Comparison of ENCODE assay signal across 24 cellular contexts in the genomic region with DNA sequence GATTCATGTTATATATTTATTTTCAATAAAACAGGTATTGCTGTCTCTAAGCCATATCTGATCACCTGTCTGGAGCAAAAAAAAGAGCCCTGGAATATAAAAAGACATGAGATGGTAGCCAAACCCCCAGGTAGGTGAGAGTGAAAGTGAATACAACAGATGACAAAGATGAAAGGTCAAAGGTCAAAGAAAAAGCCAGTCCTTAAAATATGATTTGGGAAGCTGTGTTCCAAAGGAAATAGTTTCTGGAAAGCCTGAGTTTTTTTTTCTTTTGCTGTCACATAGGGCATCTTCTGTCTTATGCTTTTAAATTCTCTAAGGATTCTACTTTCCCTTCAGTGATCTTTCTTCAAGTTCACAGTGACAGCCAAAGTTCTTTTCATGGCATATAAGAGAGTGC.
"Had no signal": no experiment of that assay in that cellular context is flagged by ENCODE, and none has a peak within 500 bp of the region (broad histone marks: within the 10 kb centered on the region; RNA-seq: fewer than 3 reads in every experiment).

No MANE protein-coding gene starts in this region.

- H3K4me3 ChIP-seq: adrenal gland, body of pancreas, breast epithelium, PC-9 had no signal

- DNase-seq: activated CD4-positive, alpha-beta T cell treated with anti-CD3 and anti-CD28 coated beads, Interleukin-2, amount 10 ng/mL, durations not matched to agents 7 days and 5 days; activated CD4-positive, alpha-beta T cell treated with anti-CD3 and anti-CD28 coated beads, Interleukin-2, amount 50 U/mL, for 48 hours; activated CD8-positive, alpha-beta memory T cell treated with anti-CD3 and anti-CD28 coated beads for 24 hours; activated CD8-positive, alpha-beta memory T cell treated with anti-CD3 and anti-CD28 coated beads, Interleukin-2, amount 10 ng/mL, durations not matched to agents 7 days and 5 days; activated CD8-positive, alpha-beta memory T cell treated with anti-CD3 and anti-CD28 coated beads, Interleukin-2, amount 50 U/mL, for 48 hours; activated effector memory CD4-positive, alpha-beta T cell treated with Interleukin-2 at 50 U/mL for 16 hours; activated T-cell treated with anti-CD3 and anti-CD28 coated beads, Interleukin-2, amount 50 U/mL, for 48 hours; adrenal gland; body of pancreas; cerebellar nuclear complex; Karpas-422; NCI-H1105; NCI-H1417 treated with DMSO at 0.1 percent for 48 hours; NCI-H187 treated with DMSO at 0.1 percent for 48 hours; NCI-H2081 treated with DMSO at 0.1 percent for 48 hours; NCI-H345; NCI-H524 treated with DMSO at 0.1 percent for 48 hours; NK-92 treated with Interleukin-12 subunit alpha and Interleukin-12 subunit beta, amount 100 ng/mL, for 24 hours; PC-9; Right ventricle myocardium superior; T1000; WERI-Rb-1 had no signal

- H3K4me1 ChIP-seq: body of pancreas, breast epithelium had no signal

- H3K27ac ChIP-seq: adrenal gland, body of pancreas, PC-9, WERI-Rb-1 had no signal

- H3K27ac Mint-ChIP-seq: activated CD4-positive, alpha-beta T cell treated with anti-CD3 and anti-CD28 coated beads, Interleukin-2, amount 10 ng/mL, durations not matched to agents 7 days and 5 days; activated CD8-positive, alpha-beta memory T cell treated with anti-CD3 and anti-CD28 coated beads, Interleukin-2, amount 10 ng/mL, durations not matched to agents 7 days and 5 days; activated naive CD4-positive, alpha-beta T cell treated with anti-CD3 and anti-CD28 coated beads, Interleukin-2, amount 50 U/mL, for 72 hours had no signal

- ATAC-seq: activated CD8-positive, alpha-beta memory T cell treated with anti-CD3 and anti-CD28 coated beads, Interleukin-2, amount 10 ng/mL, durations not matched to agents 7 days and 5 days; activated naive CD4-positive, alpha-beta T cell treated with anti-CD3 and anti-CD28 coated beads, Interleukin-2, amount 50 U/mL, for 72 hours; body of pancreas had no signal

- H3K36me3 ChIP-seq: breast epithelium had no signal

- H3K4me2 ChIP-seq: PC-9 had no signal

- H3K27me3 ChIP-seq: adrenal gland, body of pancreas, breast epithelium had no signal

- H3K4me3 Mint-ChIP-seq: activated CD4-positive, alpha-beta T cell treated with anti-CD3 and anti-CD28 coated beads, Interleukin-2, amount 10 ng/mL, durations not matched to agents 7 days and 5 days; activated CD8-positive, alpha-beta memory T cell treated with anti-CD3 and anti-CD28 coated beads, Interleukin-2, amount 10 ng/mL, durations not matched to agents 7 days and 5 days had no signal

- H3K9me3 ChIP-seq: adrenal gland, body of pancreas, breast epithelium had no signal

- H3K27me3 Mint-ChIP-seq: activated CD4-positive, alpha-beta T cell treated with anti-CD3 and anti-CD28 coated beads, Interleukin-2, amount 10 ng/mL, durations not matched to agents 7 days and 5 days; activated CD8-positive, alpha-beta memory T cell treated with anti-CD3 and anti-CD28 coated beads, Interleukin-2, amount 10 ng/mL, durations not matched to agents 7 days and 5 days had no signal

- H2AFZ ChIP-seq: PC-9 had no signal
